Comparison of ENCODE assay signal across 25 cellular contexts in the genomic region with DNA sequence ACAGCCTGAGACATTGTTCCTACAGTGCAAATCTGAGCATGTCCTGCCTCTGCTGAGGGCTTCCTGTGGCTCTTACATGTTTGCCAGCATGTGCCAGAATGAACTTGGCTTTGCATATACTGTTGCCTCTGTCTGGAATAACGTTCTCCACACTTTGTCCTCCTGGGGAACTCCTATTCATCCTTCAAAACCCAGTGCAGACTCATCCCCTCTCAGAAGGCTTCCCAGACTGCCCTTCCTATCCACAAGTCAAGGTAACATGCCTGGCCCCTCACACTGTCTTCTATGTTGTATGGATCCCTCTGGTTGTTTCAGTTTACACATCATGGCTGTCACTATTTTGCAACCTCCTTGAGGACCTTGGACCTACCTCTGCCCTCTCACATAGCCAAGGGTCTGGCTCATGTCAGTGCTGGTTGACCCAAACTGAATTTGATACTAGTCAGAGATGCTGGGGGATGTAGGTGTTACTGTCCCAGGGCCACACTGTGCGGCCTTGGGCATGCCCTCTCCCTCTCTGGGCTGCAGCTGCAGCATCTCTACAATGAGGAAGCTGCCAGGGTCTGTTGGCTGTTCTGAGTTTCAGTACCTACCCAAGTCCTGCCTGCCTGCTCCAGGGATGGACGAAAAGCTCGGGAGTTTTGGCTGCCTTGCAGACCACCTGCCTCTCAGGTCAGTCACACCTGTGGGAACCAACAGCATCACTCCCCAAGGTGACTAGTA.
"Had no signal": no experiment of that assay in that cellular context is flagged by ENCODE, and none has a peak within 500 bp of the region (broad histone marks: within the 10 kb centered on the region; RNA-seq: fewer than 3 reads in every experiment).

No MANE protein-coding gene starts in this region.

- H3K27ac ChIP-seq: dorsolateral prefrontal cortex, gastrocnemius medialis, neural progenitor cell, prostate gland, right atrium auricular region, sigmoid colon, thoracic aorta, tibial nerve, upper lobe of left lung, uterus had no signal

- H3K27me3 Mint-ChIP-seq: naive thymus-derived CD4-positive, alpha-beta T cell; stimulated activated memory B cell treated with anti-CD40 and anti-IgM and Interleukin-4, amounts not matched to agents 10 μg/mL and 1 μg/mL and 100 μg/mL, for 72 hours; stimulated activated naive CD8-positive, alpha-beta T cell treated with anti-CD3 and anti-CD28 coated beads, Interleukin-15, Interleukin-2, amounts not matched to agents 100 ng/mL and 50 ng/mL, for 24 hours had no signal

- ATAC-seq: gastrocnemius medialis; left lobe of liver; mucosa of descending colon; naive thymus-derived CD4-positive, alpha-beta T cell; stimulated activated memory B cell treated with anti-CD40 and anti-IgM and Interleukin-4, amounts not matched to agents 10 μg/mL and 1 μg/mL and 100 μg/mL, for 72 hours had no signal

- H2AFZ ChIP-seq: neural progenitor cell had no signal

- H3K9me3 Mint-ChIP-seq: naive thymus-derived CD4-positive, alpha-beta T cell; nephron; neural progenitor cell; stimulated activated memory B cell treated with anti-CD40 and anti-IgM and Interleukin-4, amounts not matched to agents 10 μg/mL and 1 μg/mL and 100 μg/mL, for 72 hours; stimulated activated naive CD8-positive, alpha-beta T cell treated with anti-CD3 and anti-CD28 coated beads, Interleukin-15, Interleukin-2, amounts not matched to agents 100 ng/mL and 50 ng/mL, for 24 hours had no signal

- H3K4me3 Mint-ChIP-seq: mesothelial cell of epicardium; naive thymus-derived CD4-positive, alpha-beta T cell; nephron; neural progenitor cell; stimulated activated memory B cell treated with anti-CD40 and anti-IgM and Interleukin-4, amounts not matched to agents 10 μg/mL and 1 μg/mL and 100 μg/mL, for 72 hours; stimulated activated naive CD8-positive, alpha-beta T cell treated with anti-CD3 and anti-CD28 coated beads, Interleukin-15, Interleukin-2, amounts not matched to agents 100 ng/mL and 50 ng/mL, for 24 hours had no signal

- H3K9me3 ChIP-seq: gastrocnemius medialis, mucosa of descending colon, prostate gland, right atrium auricular region, sigmoid colon, thoracic aorta, tibial nerve, upper lobe of left lung, uterus had no signal

- H3K27me3 ChIP-seq: dorsolateral prefrontal cortex, gastrocnemius medialis, neural progenitor cell, right atrium auricular region, sigmoid colon, tibial nerve, upper lobe of left lung, uterus had no signal

- H3K4me1 ChIP-seq: neural progenitor cell, prostate gland, sigmoid colon, uterus had no signal

- H3K27ac Mint-ChIP-seq: mesothelial cell of epicardium; nephron; neural progenitor cell; stimulated activated memory B cell treated with anti-CD40 and anti-IgM and Interleukin-4, amounts not matched to agents 10 μg/mL and 1 μg/mL and 100 μg/mL, for 72 hours; stimulated activated naive CD8-positive, alpha-beta T cell treated with anti-CD3 and anti-CD28 coated beads, Interleukin-15, Interleukin-2, amounts not matched to agents 100 ng/mL and 50 ng/mL, for 24 hours had no signal

- H3K36me3 Mint-ChIP-seq: mesothelial cell of epicardium; naive thymus-derived CD4-positive, alpha-beta T cell; neural progenitor cell; stimulated activated memory B cell treated with anti-CD40 and anti-IgM and Interleukin-4, amounts not matched to agents 10 μg/mL and 1 μg/mL and 100 μg/mL, for 72 hours had no signal

- H3K4me3 ChIP-seq: dorsolateral prefrontal cortex, gastrocnemius medialis, lung, mucosa of descending colon, neural progenitor cell, prostate gland, right atrium auricular region, sigmoid colon, thoracic aorta, tibial nerve, upper lobe of left lung, uterus had no signal

- H3K36me3 ChIP-seq: gastrocnemius medialis, neural progenitor cell, prostate gland, right atrium auricular region, sigmoid colon, thoracic aorta, tibial nerve, upper lobe of left lung, uterus had no signal

- FAIRE-seq: colon, kidney had no signal

- H3K4me2 ChIP-seq: neural progenitor cell had no signal

- DNase-seq: dorsolateral prefrontal cortex; effector CD4-positive, alpha-beta T cell; foreskin fibroblast; gastrocnemius medialis; kidney; mesenchymal stem cell; mucosa of descending colon; naive thymus-derived CD4-positive, alpha-beta T cell; nucleus accumbens; sigmoid colon; stimulated activated CD4-positive, alpha-beta T cell treated with anti-CD3 and anti-CD28 coated beads, Interleukin-4, amount 100 ng/mL, for 4 hours; upper lobe of left lung; uterus had no signal

- H3K9ac ChIP-seq: neural progenitor cell had no signal
